ENCODE assay signal across 14 cellular contexts in genomic region chr2:191867507-191867847, GRCh38. TPM values are rescaled to one million over a fixed set of nuclear protein-coding genes. Genes with fewer than 3 reads are reported as not detected.
DNase-seq lines count a peak whose midpoint lies in the region; ATAC-seq and TF ChIP-seq lines count a peak whose summit lies in the region.
"Had no signal": no experiment of that assay in that cellular context is flagged by ENCODE, and none has a peak within 500 bp of the region (broad histone marks: within the 10 kb centered on the region; RNA-seq: fewer than 3 reads in every experiment).

No MANE protein-coding gene starts in this region.

- DNase-seq in SJCRH30 (no peak), tibial artery (no peak), DMS53 (lab: John Stamatoyannopoulos, UW) (no peak), GM10266 (ENCODE audit: extremely low spot score) (no peak)
- DNase-seq in stimulated activated CD4-positive, alpha-beta T cell treated with anti-CD3 and anti-CD28 coated beads, Interleukin-4, amount 100 ng/mL, for 4 hours = no peak
- DNase-seq: activated CD4-positive, alpha-beta T cell treated with anti-CD3 and anti-CD28 coated beads, Interleukin-2, amount 10 ng/mL, durations not matched to agents 24 days and 14 days; activated naive CD4-positive, alpha-beta T cell treated with Interleukin-2 at 50 U/mL for 16 hours; glutamatergic neuron; NCI-H1436; NCI-H748 treated with DMSO at 0.1 percent for 48 hours had no signal

- H3K4me3 ChIP-seq in SJCRH30 = no peak overlapping the region
- no peak overlapping the region for H3K4me3 ChIP-seq in gastroesophageal sphincter
- no peak overlapping the region for H3K4me3 ChIP-seq in muscle layer of duodenum (ENCODE audit: low read depth in 1 of 2, low read length in 2 of 2)
- H3K4me3 ChIP-seq in tibial artery = no peak overlapping the region
- H3K4me3 ChIP-seq: mucosa of descending colon had no signal

- H3K9me3 ChIP-seq in SJCRH30 (replicated peaks) (peaks cover 5% of the 10 kb centered on the region; the same call in 1 of the 2 replicates), gastroesophageal sphincter (no peaks in the 10 kb centered on the region), muscle layer of duodenum (ENCODE audit: control insufficient read depth in 1 of 2, low read length in 2 of 2) (no peaks in the 10 kb centered on the region), tibial artery (no peaks in the 10 kb centered on the region)
- H3K9me3 ChIP-seq: mucosa of descending colon had no signal

- no peak for TF ChIP-seq CTCF in gastroesophageal sphincter (IDR thresholded peaks at IDR 0.05)
- TF ChIP-seq CTCF in tibial artery (IDR thresholded peaks at IDR 0.05) = no peak
- no peak for TF ChIP-seq CTCF in GM10266 (IDR thresholded peaks at IDR 0.05; ENCODE audit: control insufficient read depth, insufficient read depth, low read depth, missing control alignments)

- no peak for TF ChIP-seq POLR2A in gastroesophageal sphincter (IDR thresholded peaks at IDR 0.05)

- peaks cover 21% of the 10 kb centered on the region for H3K4me1 ChIP-seq in SJCRH30
- H3K4me1 ChIP-seq in gastroesophageal sphincter = peaks cover 22 to 68% (median 41%) of the 10 kb centered on the region in 3 donors
- H3K4me1 ChIP-seq in muscle layer of duodenum (ENCODE audit: control insufficient read depth in 1 of 2, insufficient read depth in 2 of 2, low read length in 2 of 2) = peaks cover 27 to 36% of the 10 kb centered on the region in 2 donors
- H3K4me1 ChIP-seq in tibial artery = peaks cover 0 to 22% (median 12%) of the 10 kb centered on the region in 4 donors

- 33% methylated on average over 1 of the region's 1 CpG for WGBS in gastroesophageal sphincter (ENCODE audit: low coverage in 1 of 2), 2 donors

- ATAC-seq in gastroesophageal sphincter = peak; percentile 4
- ATAC-seq in GM18520 (IDR thresholded peaks at IDR 0.05; ENCODE audit: unreplicated experiment) = no peak

- no peak for TF ChIP-seq EP300 in gastroesophageal sphincter (IDR thresholded peaks at IDR 0.05)

- intact Hi-C loops in tibial artery (cut with DNase I; ENCODE audit: low total_unique reads) = no loop called here

- H3K27me3 ChIP-seq in SJCRH30 (no peaks in the 10 kb centered on the region), gastroesophageal sphincter (no peaks in the 10 kb centered on the region), muscle layer of duodenum (ENCODE audit: low read depth, low read length) (no peaks in the 10 kb centered on the region), tibial artery (no peaks in the 10 kb centered on the region)

- H3K27ac ChIP-seq in SJCRH30 (peak overlapping the region; percentile 62), gastroesophageal sphincter (peak overlapping the region; percentile 81 to 98 (median 85)), muscle layer of duodenum (ENCODE audit: low read length) (peak overlapping the region; percentile 82), tibial artery (peak overlapping the region; percentile 20 to 44)

- no peaks in the 10 kb centered on the region for H3K36me3 ChIP-seq in SJCRH30
- no peaks in the 10 kb centered on the region for H3K36me3 ChIP-seq in gastroesophageal sphincter
- H3K36me3 ChIP-seq in muscle layer of duodenum (ENCODE audit: control insufficient read depth in 1 of 2, insufficient read depth in 2 of 2, low read length in 2 of 2) = no peaks in the 10 kb centered on the region
- no peaks in the 10 kb centered on the region for H3K36me3 ChIP-seq in tibial artery

RNA-seq across cellular contexts. Expression of gene CAVIN2, which starts 20.6 kb away (rescaled TPM):
- 8.6 and 10.2 TPM in 2 replicates for total RNA-seq in SJCRH30 (2014; rRNA removed; shearing (Covaris generic))
- total RNA-seq in gastroesophageal sphincter = 100 to 1,000 TPM in 3 of 4 donors, 10 to 100 TPM in 1; 72.8 to 192 (median 129) TPM
- total RNA-seq: activated CD4-positive, alpha-beta T cell treated with anti-CD3 and anti-CD28 coated beads, Interleukin-2, amount 10 ng/mL, durations not matched to agents 24 days and 14 days had no signal

Comparison
In these comparisons a context has a peak if more than half of its experiments do, and no peak if none do; other contexts are left out.
1. H3K27ac ChIP-seq: peak in every context shown above with its lines; median percentile 85 in gastroesophageal sphincter; 82 in muscle layer of duodenum; 62 in SJCRH30; 32 in tibial artery.